Comparison of ENCODE assay signal across 8 cellular contexts in the genomic region with DNA sequence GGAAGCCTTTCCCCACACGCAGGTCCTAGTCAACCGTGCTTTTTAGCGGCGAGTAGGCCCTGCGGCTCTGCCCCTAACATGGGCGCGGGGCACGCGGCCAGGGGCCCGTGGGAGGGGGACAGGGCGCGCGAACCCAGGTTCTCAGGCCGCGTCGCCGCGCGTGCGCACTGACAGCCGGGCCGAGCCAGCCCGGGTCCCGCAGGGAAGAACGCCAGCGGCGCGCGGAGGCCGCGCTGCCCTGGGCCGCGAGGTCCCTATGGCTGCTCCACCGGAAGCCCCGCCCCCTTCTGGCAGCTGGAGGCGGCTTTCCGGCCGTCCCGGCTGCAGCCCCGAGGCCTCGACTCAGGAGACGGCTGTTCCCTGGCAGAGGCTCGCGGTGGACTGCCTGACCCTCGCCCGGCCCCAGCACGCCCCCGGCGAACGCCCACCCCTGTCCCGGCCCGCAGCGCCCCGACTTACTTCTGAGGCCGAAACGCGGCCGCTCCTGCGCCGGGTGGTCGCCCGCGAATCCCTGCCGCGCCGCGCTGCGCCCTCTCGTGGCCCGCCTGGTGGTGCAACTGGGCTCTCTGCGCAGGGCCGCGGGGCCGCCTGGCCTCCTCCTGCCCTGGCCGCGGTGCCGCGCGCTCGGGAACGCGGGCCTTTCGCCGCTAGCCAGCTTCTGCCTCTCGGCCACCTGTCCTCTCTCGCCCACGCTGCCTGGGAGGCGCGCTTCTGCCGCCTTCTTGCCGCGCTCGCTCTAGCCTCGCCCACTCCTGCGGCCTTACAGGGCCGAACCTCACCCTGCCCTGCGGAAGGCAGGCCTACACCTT. TPM values are rescaled to one million over a fixed set of nuclear protein-coding genes. Genes with fewer than 3 reads are reported as not detected.
DNase-seq lines count a peak whose midpoint lies in the region; ATAC-seq and TF ChIP-seq lines count a peak whose summit lies in the region.

No MANE protein-coding gene starts in this region.

- peaks cover 12% of the 10 kb centered on the region; the same call in 1 of the 2 replicates for H3F3A ChIP-seq in GM23338 (replicated peaks; ENCODE audit: low read depth)

- peak in 1 of 2 experiments; percentile 48; a peak in 3 of 4 replicates for TF ChIP-seq CTCF in GM23338 (conservative IDR thresholded peaks at IDR 0.05; ENCODE audit: low read depth in 2 of 2)

- peaks cover 19% of the 10 kb centered on the region for H3K4me1 ChIP-seq in GM23338 (ENCODE audit: insufficient read depth)

- H3K4me3 ChIP-seq in GM23338: peak overlapping the region; percentile 57

- POLR2A ChIA-PET in naive thymus-derived CD8-positive, alpha-beta T cell (lab: Charles Lee): interaction anchor here (0.5 to 4.0 kb wide), 8 partner anchors 10 to 601 kb away, joined by 3 to 24 read pairs (median 4); partner anchors contain the start of gene HLCS

- peak overlapping the region; percentile 83 for H3K4me3 Mint-ChIP-seq in GM23338
- H3K4me3 Mint-ChIP-seq in naive thymus-derived CD8-positive, alpha-beta T cell: peak overlapping the region; percentile 80 to 92 (median 88)
- peak overlapping the region; percentile 90 to 92 for H3K4me3 Mint-ChIP-seq in stimulated activated naive B cell treated with anti-CD40 and anti-IgM and Interleukin-4, amounts not matched to agents 10 μg/mL and 1 μg/mL and 100 μg/mL, for 72 hours

- peak overlapping the region; percentile 93 for H3K4me2 ChIP-seq in GM23338

- no peaks in the 10 kb centered on the region for H3K36me3 ChIP-seq in GM23338 (ENCODE audit: insufficient read depth)

- peaks cover 22% of the 10 kb centered on the region for H3K27me3 Mint-ChIP-seq in GM23338 (ENCODE audit: insufficient read depth, low read depth, poor library complexity)
- H3K27me3 Mint-ChIP-seq in naive thymus-derived CD8-positive, alpha-beta T cell: no peaks in the 10 kb centered on the region
- H3K27me3 Mint-ChIP-seq in stimulated activated naive B cell treated with anti-CD40 and anti-IgM and Interleukin-4, amounts not matched to agents 10 μg/mL and 1 μg/mL and 100 μg/mL, for 72 hours: peaks cover 0 to 5% of the 10 kb centered on the region in 2 donors

- H3K4me1 Mint-ChIP-seq in GM23338: peaks cover 29% of the 10 kb centered on the region
- peaks cover 12 to 30% (median 21%) of the 10 kb centered on the region in 4 donors for H3K4me1 Mint-ChIP-seq in naive thymus-derived CD8-positive, alpha-beta T cell
- peaks cover 6 to 17% of the 10 kb centered on the region in 2 donors for H3K4me1 Mint-ChIP-seq in stimulated activated naive B cell treated with anti-CD40 and anti-IgM and Interleukin-4, amounts not matched to agents 10 μg/mL and 1 μg/mL and 100 μg/mL, for 72 hours

- H3K27ac ChIP-seq in GM23338 (ENCODE audit: low read depth): peak overlapping the region; percentile 48; the same call in 1 of the 2 replicates

- H3K79me2 ChIP-seq in GM23338 (replicated peaks; ENCODE audit: insufficient read depth): no peaks in the 10 kb centered on the region

- peaks cover 12% of the 10 kb centered on the region for H3K27me3 ChIP-seq in GM23338 (ENCODE audit: insufficient read depth)

- no peaks in the 10 kb centered on the region for H4K20me1 ChIP-seq in GM23338 (replicated peaks; ENCODE audit: insufficient read depth)

- ATAC-seq in GM23338: peak; percentile 84
- ATAC-seq in naive thymus-derived CD8-positive, alpha-beta T cell: peak; percentile 78 to 86
- ATAC-seq in stimulated activated naive B cell treated with anti-CD40 and anti-IgM and Interleukin-4, amounts not matched to agents 10 μg/mL and 1 μg/mL and 100 μg/mL, for 72 hours (replicated peaks): peak; percentile 94

- H3K36me3 Mint-ChIP-seq in GM23338 (ENCODE audit: low read depth): no peaks in the 10 kb centered on the region; the same call in 1 of the 3 replicates
- H3K36me3 Mint-ChIP-seq in naive thymus-derived CD8-positive, alpha-beta T cell: no peaks in the 10 kb centered on the region
- H3K36me3 Mint-ChIP-seq in stimulated activated naive B cell treated with anti-CD40 and anti-IgM and Interleukin-4, amounts not matched to agents 10 μg/mL and 1 μg/mL and 100 μg/mL, for 72 hours: peaks cover 0 to 1% of the 10 kb centered on the region in 2 donors

- no peaks in the 10 kb centered on the region for H3K9me3 Mint-ChIP-seq in GM23338
- H3K9me3 Mint-ChIP-seq in naive thymus-derived CD8-positive, alpha-beta T cell: no peaks in the 10 kb centered on the region
- H3K9me3 Mint-ChIP-seq in stimulated activated naive B cell treated with anti-CD40 and anti-IgM and Interleukin-4, amounts not matched to agents 10 μg/mL and 1 μg/mL and 100 μg/mL, for 72 hours: peaks cover 1 to 4% of the 10 kb centered on the region in 2 donors

- H3K27ac Mint-ChIP-seq in GM23338: peak overlapping the region; percentile 93
- peak overlapping the region; percentile 80 to 96 (median 88) for H3K27ac Mint-ChIP-seq in naive thymus-derived CD8-positive, alpha-beta T cell
- peak overlapping the region; percentile 95 for H3K27ac Mint-ChIP-seq in stimulated activated naive B cell treated with anti-CD40 and anti-IgM and Interleukin-4, amounts not matched to agents 10 μg/mL and 1 μg/mL and 100 μg/mL, for 72 hours

- DNase-seq in ELF-1 (ENCODE audit: low read depth, low spot score) (peak; percentile 93), GM23338 (ENCODE audit: low spot score) (peak; percentile 92), Kasumi-1 (lab: John Stamatoyannopoulos, UW) (peak; percentile 86 to 87), RKO (ENCODE audit: low spot score) (peak; percentile 92), fibroblast of gingiva (ENCODE audit: low read depth) (peak; percentile 94)
- peak; percentile 59 to 81 for DNase-seq in activated T-helper 1 cell treated with anti-CD3 and anti-CD28 coated beads, Interleukin-2, amount 50 U/mL, for 16 hours (ENCODE audit: low read depth in 1 of 2, low spot score in 1 of 2)
- peak; percentile 62 to 94 (median 79) for DNase-seq in naive thymus-derived CD8-positive, alpha-beta T cell
- peak; percentile 87 for DNase-seq in stimulated activated naive B cell treated with anti-CD40 and anti-IgM and Interleukin-4, amounts not matched to agents 10 μg/mL and 1 μg/mL and 100 μg/mL, for 72 hours

- no peaks in the 10 kb centered on the region for H3K9me2 ChIP-seq in GM23338 (ENCODE audit: insufficient read depth)

- peak overlapping the region; percentile 86 for H2AFZ ChIP-seq in GM23338

TF ChIP-seq in GM23338, 12 proteins besides CTCF, POLR2A, EP300 and RAD21:
- TF ChIP-seq, protein P1, sequence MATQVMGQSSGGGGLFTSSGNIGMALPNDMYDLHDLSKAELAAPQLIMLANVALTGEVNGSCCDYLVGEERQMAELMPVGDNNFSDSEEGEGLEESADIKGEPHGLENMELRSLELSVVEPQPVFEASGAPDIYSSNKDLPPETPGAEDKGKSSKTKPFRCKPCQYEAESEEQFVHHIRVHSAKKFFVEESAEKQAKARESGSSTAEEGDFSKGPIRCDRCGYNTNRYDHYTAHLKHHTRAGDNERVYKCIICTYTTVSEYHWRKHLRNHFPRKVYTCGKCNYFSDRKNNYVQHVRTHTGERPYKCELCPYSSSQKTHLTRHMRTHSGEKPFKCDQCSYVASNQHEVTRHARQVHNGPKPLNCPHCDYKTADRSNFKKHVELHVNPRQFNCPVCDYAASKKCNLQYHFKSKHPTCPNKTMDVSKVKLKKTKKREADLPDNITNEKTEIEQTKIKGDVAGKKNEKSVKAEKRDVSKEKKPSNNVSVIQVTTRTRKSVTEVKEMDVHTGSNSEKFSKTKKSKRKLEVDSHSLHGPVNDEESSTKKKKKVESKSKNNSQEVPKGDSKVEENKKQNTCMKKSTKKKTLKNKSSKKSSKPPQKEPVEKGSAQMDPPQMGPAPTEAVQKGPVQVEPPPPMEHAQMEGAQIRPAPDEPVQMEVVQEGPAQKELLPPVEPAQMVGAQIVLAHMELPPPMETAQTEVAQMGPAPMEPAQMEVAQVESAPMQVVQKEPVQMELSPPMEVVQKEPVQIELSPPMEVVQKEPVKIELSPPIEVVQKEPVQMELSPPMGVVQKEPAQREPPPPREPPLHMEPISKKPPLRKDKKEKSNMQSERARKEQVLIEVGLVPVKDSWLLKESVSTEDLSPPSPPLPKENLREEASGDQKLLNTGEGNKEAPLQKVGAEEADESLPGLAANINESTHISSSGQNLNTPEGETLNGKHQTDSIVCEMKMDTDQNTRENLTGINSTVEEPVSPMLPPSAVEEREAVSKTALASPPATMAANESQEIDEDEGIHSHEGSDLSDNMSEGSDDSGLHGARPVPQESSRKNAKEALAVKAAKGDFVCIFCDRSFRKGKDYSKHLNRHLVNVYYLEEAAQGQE (IDR thresholded peaks at IDR 0.05; ENCODE audit: unreplicated experiment): no peak
- peak; percentile 57 for TF ChIP-seq POLR2AphosphoS5 (IDR thresholded peaks at IDR 0.05; ENCODE audit: low read depth)

RNA-seq across cellular contexts. Expression of gene RIPPLY3, which starts 16.6 kb away (rescaled TPM):
- total RNA-seq in GM23338 (2014; rRNA removed; shearing (Covaris generic)): 2.5 and 2.6 TPM in 2 replicates
- polyA plus RNA-seq in GM23338 (2016; fragmentation: Nextera tagmentation; extraction: Ambion mirVana): 2.8 and 3.1 TPM in 2 replicates
- total RNA-seq in naive thymus-derived CD8-positive, alpha-beta T cell: not detected
- polyA plus RNA-seq in naive thymus-derived CD8-positive, alpha-beta T cell: not detected

RNA-seq across cellular contexts. Expression of gene HLCS, which starts 23.4 kb away (rescaled TPM):
- total RNA-seq in GM23338 (2014; rRNA removed; shearing (Covaris generic)): 14.7 and 28.9 TPM in 2 replicates
- 5.0 and 6.1 TPM in 2 replicates for polyA plus RNA-seq in GM23338 (2016; fragmentation: Nextera tagmentation; extraction: Ambion mirVana)
- 10 to 100 TPM; 12.3 to 13.4 TPM for total RNA-seq in naive thymus-derived CD8-positive, alpha-beta T cell
- polyA plus RNA-seq in naive thymus-derived CD8-positive, alpha-beta T cell: 10 to 100 TPM in 1 of 3 donors, 1 to 10 TPM in 2; 6.2 to 12.5 (median 8.6) TPM

Comparison
In these comparisons a context has a peak if more than half of its experiments do, and no peak if none do; other contexts are left out.
1. Peak in every context shown above with its lines: DNase-seq, ATAC-seq, H3K4me3 ChIP-seq and H3K27ac ChIP-seq.